ENCODE assay signal across 8 cellular contexts in the genomic region with DNA sequence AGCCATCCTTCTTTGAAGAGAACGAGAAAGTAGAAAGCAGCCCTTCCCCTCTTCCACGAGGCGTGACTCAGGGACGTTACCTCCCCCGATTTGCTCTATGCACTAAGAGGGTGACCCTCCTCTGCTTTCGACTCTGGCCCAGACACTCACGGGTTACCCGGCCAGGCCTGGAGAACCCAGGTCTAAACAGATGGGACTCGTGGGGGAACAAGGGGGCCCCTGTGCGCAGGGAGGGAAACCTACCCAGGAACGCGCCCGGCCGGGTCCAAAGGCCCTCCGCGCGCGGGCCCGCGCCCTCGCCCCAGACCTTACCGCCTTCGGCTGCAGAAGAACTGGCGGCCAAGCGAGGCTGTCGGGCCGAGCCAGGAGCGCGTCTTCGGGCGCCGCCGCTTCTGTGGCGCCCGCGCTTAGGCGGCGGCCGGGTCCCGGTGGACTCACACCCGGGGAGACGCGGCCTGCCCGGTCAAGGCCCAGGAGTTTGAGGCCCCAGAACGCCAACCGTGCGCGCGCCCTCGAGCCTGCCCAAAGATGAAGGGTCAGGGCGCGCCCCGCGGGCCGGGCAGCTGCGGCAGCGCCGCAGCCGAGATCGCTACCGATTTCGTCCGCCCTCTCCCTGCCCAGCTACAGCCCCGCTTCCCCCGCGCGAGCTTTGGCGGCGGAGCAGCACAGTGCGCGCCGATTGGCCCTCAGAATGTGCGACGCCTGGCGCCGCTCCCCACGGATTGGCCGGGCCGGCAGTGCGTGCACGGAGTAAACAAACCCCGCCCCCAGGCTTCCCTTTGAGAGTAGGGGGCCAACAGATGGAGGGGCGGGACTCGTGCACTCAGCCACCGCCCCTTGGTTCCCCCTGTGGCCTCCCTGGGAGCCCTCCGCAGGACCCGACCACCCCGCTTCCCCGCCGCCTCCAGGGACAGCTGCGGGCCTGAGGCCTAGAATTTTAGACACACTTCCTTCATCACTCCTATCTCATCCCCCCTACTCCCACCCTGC. TPM values are rescaled to one million over a fixed set of nuclear protein-coding genes. Genes with fewer than 3 reads are reported as not detected.
DNase-seq lines count a peak whose midpoint lies in the region; ATAC-seq and TF ChIP-seq lines count a peak whose summit lies in the region.

A gene with protein sequence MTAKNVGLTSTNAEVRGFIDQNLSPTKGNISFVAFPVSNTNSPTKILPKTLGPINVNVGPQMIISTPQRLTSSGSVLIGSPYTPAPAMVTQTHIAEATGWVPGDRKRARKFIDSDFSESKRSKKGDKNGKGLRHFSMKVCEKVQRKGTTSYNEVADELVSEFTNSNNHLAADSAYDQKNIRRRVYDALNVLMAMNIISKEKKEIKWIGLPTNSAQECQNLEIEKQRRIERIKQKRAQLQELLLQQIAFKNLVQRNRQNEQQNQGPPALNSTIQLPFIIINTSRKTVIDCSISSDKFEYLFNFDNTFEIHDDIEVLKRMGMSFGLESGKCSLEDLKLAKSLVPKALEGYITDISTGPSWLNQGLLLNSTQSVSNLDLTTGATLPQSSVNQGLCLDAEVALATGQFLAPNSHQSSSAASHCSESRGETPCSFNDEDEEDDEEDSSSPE (minus strand): TSS at position 674 of the 990 bp plus-strand sequence. CDS start 47,795 bp downstream, outside the sequence.

- H3K9me3 ChIP-seq in mesenchymal stem cell (ENCODE audit: control insufficient read depth, low read length): no peaks in the 10 kb centered on the region

- H3K4me1 ChIP-seq in mesenchymal stem cell (ENCODE audit: control insufficient read depth, insufficient read depth, low read depth, low read length): peaks cover 4% of the 10 kb centered on the region

- H3K4me1 Mint-ChIP-seq in effector memory CD8-positive, alpha-beta T cell (ENCODE audit: low read depth in 2 of 2): peaks cover 21 to 28% of the 10 kb centered on the region in 2 donors

- TF ChIP-seq CTCF in GM20000 (IDR thresholded peaks at IDR 0.05; ENCODE audit: extremely low read depth, missing control alignments): no peak

- H3K36me3 Mint-ChIP-seq in effector memory CD8-positive, alpha-beta T cell (ENCODE audit: insufficient read depth): peaks cover 11% of the 10 kb centered on the region

- H3K27me3 Mint-ChIP-seq in effector memory CD8-positive, alpha-beta T cell: no peaks in the 10 kb centered on the region

- H3K9ac ChIP-seq in mesenchymal stem cell (ENCODE audit: low read length): peak within 1 kb of the TSS; percentile 95

- peak within 1 kb of the TSS; percentile 4 for H2BK15ac ChIP-seq in mesenchymal stem cell (ENCODE audit: low read depth, poor library complexity, severe bottlenecking)

- under 1% methylated on average over 83 of the region's 91 CpGs for WGBS in mesenchymal stem cell

- no peak within 1 kb of the TSS for H3K14ac ChIP-seq in mesenchymal stem cell (ENCODE audit: low read length in 2 of 2)

- peak within 1 kb of the TSS; percentile 94 for H4K8ac ChIP-seq in mesenchymal stem cell (ENCODE audit: low read length)

- peak within 1 kb of the TSS; percentile 3 for H3K27ac ChIP-seq in mesenchymal stem cell (ENCODE audit: low read length, poor library complexity, severe bottlenecking)

- H3K4me2 ChIP-seq in mesenchymal stem cell (ENCODE audit: low read length, poor library complexity, severe bottlenecking): peak within 1 kb of the TSS; percentile 60

- H3K9me3 Mint-ChIP-seq in effector memory CD8-positive, alpha-beta T cell: no peaks in the 10 kb centered on the region

- no peak within 1 kb of the TSS for H2BK12ac ChIP-seq in mesenchymal stem cell (ENCODE audit: low read length in 2 of 2)

- H3K23ac ChIP-seq in mesenchymal stem cell (ENCODE audit: low read length in 2 of 2): peak within 1 kb of the TSS in 1 of 2 experiments; percentile 50

- peak within 1 kb of the TSS; percentile 77 for H2AFZ ChIP-seq in mesenchymal stem cell (ENCODE audit: low read depth, low read length)

- no peak within 1 kb of the TSS for H2BK120ac ChIP-seq in mesenchymal stem cell (ENCODE audit: low read depth, low read length)

- no peak within 1 kb of the TSS for H2BK5ac ChIP-seq in mesenchymal stem cell (ENCODE audit: low read depth, low read length, poor library complexity, severe bottlenecking)

- no peak within 1 kb of the TSS for H3K4ac ChIP-seq in mesenchymal stem cell (ENCODE audit: low read depth in 1 of 2, low read length in 2 of 2)

- no peaks in the 10 kb centered on the region for H3K36me3 ChIP-seq in mesenchymal stem cell (ENCODE audit: control insufficient read depth in 1 of 2, insufficient read depth in 2 of 2, low read depth in 1 of 2, low read length in 2 of 2)

- no peak within 1 kb of the TSS for H2AK5ac ChIP-seq in mesenchymal stem cell (ENCODE audit: low read length, severe bottlenecking)

- H3K18ac ChIP-seq in mesenchymal stem cell (ENCODE audit: low read depth in 1 of 2, low read length in 2 of 2): no peak within 1 kb of the TSS

- H3K79me1 ChIP-seq in mesenchymal stem cell (replicated peaks; ENCODE audit: low read length, poor library complexity, severe bottlenecking): peaks cover 3% of the 10 kb centered on the region

- H3K4me3 ChIP-seq in mesenchymal stem cell (ENCODE audit: insufficient read depth in 1 of 2, low read depth in 1 of 2, low read length in 2 of 2): peak within 1 kb of the TSS; percentile 84 to 92

- H4K91ac ChIP-seq in mesenchymal stem cell (ENCODE audit: low read length): no peak within 1 kb of the TSS

- H3K27me3 ChIP-seq in mesenchymal stem cell (ENCODE audit: control insufficient read depth in 1 of 2, insufficient read depth in 1 of 2, low read length in 2 of 2): no peaks in the 10 kb centered on the region

- H3K4me3 Mint-ChIP-seq in effector memory CD8-positive, alpha-beta T cell: peak within 1 kb of the TSS; percentile 84 to 90

- DNase-seq in COR-L47 (lab: John Stamatoyannopoulos, UW): peak; percentile 92
- peak; percentile 94 for DNase-seq in GM20000 (ENCODE audit: low spot score)
- peak; percentile 49 for DNase-seq in HS-5 (ENCODE audit: low read depth)
- peak; percentile 89 to 96 for DNase-seq in NOMO-1 (lab: John Stamatoyannopoulos, UW; ENCODE audit: unreplicated experiment in 2 of 2)
- DNase-seq in activated CD8-positive, alpha-beta memory T cell treated with anti-CD3 and anti-CD28 coated beads for 48 hours (ENCODE audit: low read depth in 2 of 3, low spot score in 2 of 3): peak; percentile 60 to 69 (median 61)
- peak; percentile 76 to 78 (median 77) for DNase-seq in effector memory CD8-positive, alpha-beta T cell
- peak; percentile 91 for DNase-seq in mesenchymal stem cell
- peak; percentile 69 for DNase-seq in stimulated activated CD8-positive, alpha-beta memory T cell treated with anti-CD3 and anti-CD28 coated beads, Interleukin-12 subunit alpha, Interleukin-12 subunit beta, amount 100 ng/mL, for 4 hours (ENCODE audit: low read depth)

- H3K27ac Mint-ChIP-seq in effector memory CD8-positive, alpha-beta T cell: peak within 1 kb of the TSS; percentile 85 to 94

- peak; percentile 97 for ATAC-seq in effector memory CD8-positive, alpha-beta T cell (replicated peaks)

RNA-seq across cellular contexts. Expression of the gene that starts here (rescaled TPM):
- polyA plus RNA-seq in mesenchymal stem cell (2013, experiment 1 of 2): 48.1 TPM
- 45.0 TPM for polyA plus RNA-seq in mesenchymal stem cell (2013, experiment 2 of 2)

Comparison
In these comparisons a context has a peak if more than half of its experiments do, and no peak if none do; other contexts are left out.
1. Peak in every context shown above with its lines: DNase-seq, ATAC-seq, H3K4me3 ChIP-seq and H3K27ac ChIP-seq.